In the genomic region with DNA sequence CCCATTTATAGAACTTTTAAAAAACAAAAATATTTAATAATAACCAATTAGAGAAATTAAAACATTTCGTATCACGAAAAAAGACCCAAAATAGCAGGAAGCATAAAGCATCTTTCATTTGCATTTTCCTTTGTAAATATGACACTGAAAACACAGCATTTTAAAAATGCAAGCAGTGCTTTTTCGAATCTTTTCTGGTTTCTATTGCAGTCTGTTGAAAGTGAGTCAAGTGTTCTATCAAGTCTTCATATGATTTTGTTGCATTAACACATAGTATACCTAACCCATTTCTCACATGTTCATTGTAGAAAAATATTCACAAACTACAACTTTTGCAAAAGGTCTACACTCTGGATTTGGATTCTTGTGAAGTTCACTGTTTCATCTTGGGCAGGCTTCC, we compare ENCODE assay signal across 16 cellular contexts.
A peak's percentile ranks its signal among the peaks of the same experiment; 100 is the strongest.
DNase-seq lines count a peak whose midpoint lies in the region; FAIRE-seq lines count a peak whose summit lies in the region.
"Had no signal": no experiment of that assay in that cellular context is flagged by ENCODE, and none has a peak within 500 bp of the region (broad histone marks: within the 10 kb centered on the region; RNA-seq: fewer than 3 reads in every experiment).

No MANE protein-coding gene starts in this region.

- peaks cover 4% of the 10 kb centered on the region for H3K79me2 ChIP-seq in trophoblast cell (ENCODE audit: control insufficient read depth, insufficient read depth, low read length, poor library complexity)

- no peak overlapping the region for H2AFZ ChIP-seq in trophoblast cell (ENCODE audit: insufficient read depth, low read length, poor library complexity)

- H3K4me3 ChIP-seq in trophoblast cell (ENCODE audit: low read depth, low read length) = no peak overlapping the region
- H3K4me3 ChIP-seq: HAP-1 had no signal

- peak overlapping the region; percentile 79 for H3K27ac ChIP-seq in trophoblast cell (ENCODE audit: low read depth, low read length)
- H3K27ac ChIP-seq: C4-2B had no signal

- WGBS in trophoblast cell (ENCODE audit: extremely low coverage, insufficient coverage, insufficient read length) = no CpG with 5 or more reads among the region's 3 CpGs

- no peak overlapping the region for H3K4ac ChIP-seq in trophoblast cell (ENCODE audit: low read depth, low read length)

- peaks cover 13% of the 10 kb centered on the region for H3K79me1 ChIP-seq in trophoblast cell (ENCODE audit: low read length)

- H3K14ac ChIP-seq in trophoblast cell (ENCODE audit: low read length) = no peak overlapping the region

- H4K91ac ChIP-seq in trophoblast cell (ENCODE audit: low read depth, low read length) = no peak overlapping the region

- DNase-seq in HTR-8/SVneo (ENCODE audit: insufficient read length, low spot score) (no peak), RCC 7860 (ENCODE audit: low spot score) (no peak), trophoblast cell (no peak), NCI-H146 (lab: John Stamatoyannopoulos, UW) (no peak), NCI-H2107 treated with DMSO at 0.1 percent for 48 hours (lab: John Stamatoyannopoulos, UW; ENCODE audit: unreplicated experiment) (no peak), GM19240 (ENCODE audit: insufficient read length, low spot score) (no peak)
- DNase-seq: AML-193; Caco-2; CD4-positive, alpha-beta T cell had no signal

- peaks cover 17 to 42% of the 10 kb centered on the region in 2 experiments for H3K4me1 ChIP-seq in trophoblast cell (ENCODE audit: control insufficient read depth in 1 of 2, insufficient read depth in 2 of 2, low read length in 2 of 2)
- H3K4me1 ChIP-seq: HAP-1 had no signal

- H3K18ac ChIP-seq in trophoblast cell (ENCODE audit: low read length) = no peak overlapping the region

- no peak overlapping the region for H2BK120ac ChIP-seq in trophoblast cell (ENCODE audit: insufficient read depth, low read length, poor library complexity)

- no peak overlapping the region for H4K12ac ChIP-seq in trophoblast cell (ENCODE audit: low read depth, low read length)

- H3K27me3 ChIP-seq in trophoblast cell (ENCODE audit: insufficient read depth, low read length) = no peaks in the 10 kb centered on the region

- no peak overlapping the region for H2BK12ac ChIP-seq in trophoblast cell (ENCODE audit: low read length)

- H2AK5ac ChIP-seq in trophoblast cell (ENCODE audit: low read length) = no peak overlapping the region

- H3K23ac ChIP-seq in trophoblast cell (ENCODE audit: low read length) = no peak overlapping the region

- no peak overlapping the region for H3K4me2 ChIP-seq in trophoblast cell (ENCODE audit: low read length)

- no peak overlapping the region for H2BK5ac ChIP-seq in trophoblast cell (ENCODE audit: low read depth, low read length, poor library complexity)

- no peak overlapping the region for H3K9ac ChIP-seq in trophoblast cell (ENCODE audit: low read length)

- H4K8ac ChIP-seq in trophoblast cell (ENCODE audit: low read depth, low read length) = no peak overlapping the region

- H3K9me3 ChIP-seq in trophoblast cell (ENCODE audit: insufficient read depth, low read depth, low read length) = no peaks in the 10 kb centered on the region
- H3K9me3 ChIP-seq: Caco-2, HAP-1 had no signal

- peak; percentile 16 for FAIRE-seq in HTR-8/SVneo (lab: Jason Lieb, UNC)
- FAIRE-seq in RCC 7860 (lab: Jason Lieb, UNC) = peak; percentile 14
- FAIRE-seq: A204.1, D721Med, G401.6, GM12892, GM18507 had no signal

- peaks cover 6 to 9% of the 10 kb centered on the region in 2 experiments for H3K36me3 ChIP-seq in trophoblast cell (ENCODE audit: control insufficient read depth in 1 of 2, insufficient read depth in 2 of 2, low read length in 2 of 2)
- H3K36me3 ChIP-seq: HAP-1 had no signal
